ENCODE assay signal across 11 cellular contexts in the genomic region with DNA sequence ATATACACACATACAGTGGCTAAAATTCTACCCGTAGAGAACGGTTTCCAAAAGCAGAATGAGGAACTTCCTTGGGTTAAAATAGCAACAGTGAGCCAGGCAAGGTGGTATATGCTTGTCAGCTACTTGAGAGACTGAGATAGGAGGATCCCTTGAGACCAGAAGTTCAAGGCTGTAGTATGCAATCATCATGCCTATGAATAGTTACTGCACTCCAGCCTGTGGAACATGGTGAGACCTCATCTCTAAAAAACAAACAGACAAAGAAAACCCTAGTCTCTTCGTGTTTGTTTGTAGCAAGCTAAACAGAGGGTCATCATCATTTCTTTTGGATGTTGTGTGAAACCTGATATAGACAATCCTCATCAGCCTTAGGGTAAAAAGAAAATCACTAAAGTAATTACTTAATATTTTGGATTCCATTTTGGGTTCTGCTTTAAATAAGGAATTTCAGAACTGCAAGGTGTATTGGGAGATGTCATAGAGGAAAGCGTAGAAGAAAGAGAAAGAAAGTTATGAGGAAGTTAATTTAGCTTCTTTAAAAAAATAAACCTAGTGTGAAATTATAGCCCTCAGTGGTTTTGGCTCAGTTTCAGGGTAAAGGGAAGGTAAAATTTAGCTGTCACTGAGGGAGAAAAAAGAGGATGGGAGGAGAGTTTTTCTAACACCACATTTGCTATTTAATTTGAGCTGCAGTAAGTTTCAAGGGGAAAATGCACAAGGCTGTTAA. TPM values are rescaled to one million over a fixed set of nuclear protein-coding genes. Genes with fewer than 3 reads are reported as not detected.
DNase-seq lines count a peak whose midpoint lies in the region; ATAC-seq and TF ChIP-seq lines count a peak whose summit lies in the region.
"Had no signal": no experiment of that assay in that cellular context is flagged by ENCODE, and none has a peak within 500 bp of the region (broad histone marks: within the 10 kb centered on the region; RNA-seq: fewer than 3 reads in every experiment).

No MANE protein-coding gene starts in this region.

- CTCF ChIA-PET in activated naive CD4-positive, alpha-beta T cell treated with anti-CD3 and anti-CD28 coated beads for 36 hours (lab: Charles Lee) = interaction anchor here (0.7 to 2.0 kb wide), 4 partner anchors 30 to 140 kb away, joined by 3 to 5 read pairs (median 3); no protein-coding TSS in a partner anchor

- H3K9me2 ChIP-seq in DOHH2 (replicated peaks; ENCODE audit: control insufficient read depth, low read length) = no peaks in the 10 kb centered on the region

- H3K36me3 ChIP-seq in DOHH2 (ENCODE audit: control insufficient read depth, low read length) = no peaks in the 10 kb centered on the region
- H3K36me3 ChIP-seq: SJSA1 had no signal

- H3F3A ChIP-seq in DOHH2 (ENCODE audit: control insufficient read depth, insufficient read depth) = peaks cover 14% of the 10 kb centered on the region

- peak overlapping the region; percentile 65 for H3K4me3 ChIP-seq in DOHH2 (ENCODE audit: low read length)
- H3K4me3 ChIP-seq: SJSA1 had no signal

- H3K27ac Mint-ChIP-seq in activated naive CD4-positive, alpha-beta T cell treated with anti-CD3 and anti-CD28 coated beads for 36 hours = no peak overlapping the region
- H3K27ac Mint-ChIP-seq: activated naive CD8-positive, alpha-beta T cell treated with anti-CD3 and anti-CD28 coated beads, Interleukin-2, amount 10 ng/mL, durations not matched to agents 7 days and 5 days had no signal

- peaks cover 3% of the 10 kb centered on the region for H3K27me3 Mint-ChIP-seq in activated naive CD4-positive, alpha-beta T cell treated with anti-CD3 and anti-CD28 coated beads for 36 hours (ENCODE audit: low read depth)

- intact Hi-C loops in activated naive CD4-positive, alpha-beta T cell treated with anti-CD3 and anti-CD28 coated beads for 36 hours (cut with micrococcal nuclease) = no loop called here

- peaks cover 5% of the 10 kb centered on the region for H3K4me1 Mint-ChIP-seq in activated naive CD4-positive, alpha-beta T cell treated with anti-CD3 and anti-CD28 coated beads for 36 hours (ENCODE audit: low read depth)

- peaks cover 2% of the 10 kb centered on the region for H3K9me3 Mint-ChIP-seq in activated naive CD4-positive, alpha-beta T cell treated with anti-CD3 and anti-CD28 coated beads for 36 hours

- H3K27ac ChIP-seq in DOHH2 (ENCODE audit: low read depth, low read length) = peak overlapping the region; percentile 83
- H3K27ac ChIP-seq: SJSA1 had no signal

- H3K79me2 ChIP-seq in DOHH2 (ENCODE audit: control insufficient read depth, low read length) = no peaks in the 10 kb centered on the region

- no peaks in the 10 kb centered on the region for H3K9me3 ChIP-seq in DOHH2 (ENCODE audit: control insufficient read depth, insufficient read depth, low read length)
- H3K9me3 ChIP-seq: SJSA1 had no signal

- DNase-seq in RPMI8226 = peak; percentile 68
- DNase-seq in NCI-H146 (lab: John Stamatoyannopoulos, UW) = no peak
- DNase-seq in stimulated activated CD4-positive, alpha-beta T cell treated with anti-CD3 and anti-CD28 coated beads, Interleukin-2, amount 100 ng/mL, for 24 hours = no peak
- DNase-seq in activated naive CD4-positive, alpha-beta T cell treated with anti-CD3 and anti-CD28 coated beads for 36 hours = no peak
- DNase-seq in activated CD4-positive, CD25-positive, alpha-beta regulatory T cell (lab: John Stamatoyannopoulos, UW) = no peak
- DNase-seq: activated naive CD8-positive, alpha-beta T cell treated with anti-CD3 and anti-CD28 coated beads, Interleukin-2, amount 10 ng/mL, durations not matched to agents 7 days and 5 days; DMS153 had no signal

- peaks cover 58% of the 10 kb centered on the region for H3K4me1 ChIP-seq in DOHH2 (ENCODE audit: control insufficient read depth, low read length)
- H3K4me1 ChIP-seq: SJSA1 had no signal

- H4K20me1 ChIP-seq in DOHH2 (ENCODE audit: control insufficient read depth, insufficient read depth, low read depth, low read length) = no peaks in the 10 kb centered on the region

- no peak overlapping the region for H3K4me3 Mint-ChIP-seq in activated naive CD4-positive, alpha-beta T cell treated with anti-CD3 and anti-CD28 coated beads for 36 hours
- H3K4me3 Mint-ChIP-seq: activated naive CD8-positive, alpha-beta T cell treated with anti-CD3 and anti-CD28 coated beads, Interleukin-2, amount 10 ng/mL, durations not matched to agents 7 days and 5 days had no signal

- no peaks in the 10 kb centered on the region for H3K27me3 ChIP-seq in DOHH2 (ENCODE audit: control insufficient read depth, low read length)
- H3K27me3 ChIP-seq: SJSA1 had no signal

- no peaks in the 10 kb centered on the region for H3K36me3 Mint-ChIP-seq in activated naive CD4-positive, alpha-beta T cell treated with anti-CD3 and anti-CD28 coated beads for 36 hours (ENCODE audit: low read depth)

- H3K4me2 ChIP-seq in DOHH2 (ENCODE audit: low read length) = peak overlapping the region; percentile 85

- ATAC-seq in GM19455 (IDR thresholded peaks at IDR 0.05; ENCODE audit: unreplicated experiment) (peak; percentile 69), HG03135 (IDR thresholded peaks at IDR 0.05; ENCODE audit: unreplicated experiment) (peak; percentile 90)

- no peak for TF ChIP-seq CTCF in DOHH2 (IDR thresholded peaks at IDR 0.05; ENCODE audit: low read depth, low read length, poor library complexity, severe bottlenecking)

RNA-seq across cellular contexts. Expression of a gene that starts 46.5 kb away (rescaled TPM):
- 1 to 10 TPM in 1 of 2 experiments, under 1 TPM in 1; 0.77 to 1.1 TPM for total RNA-seq in activated naive CD4-positive, alpha-beta T cell treated with anti-CD3 and anti-CD28 coated beads for 36 hours
- total RNA-seq: SJSA1 had no signal

RNA-seq across cellular contexts. Expression of a gene that starts 55.5 kb away (rescaled TPM):
- total RNA-seq in activated naive CD4-positive, alpha-beta T cell treated with anti-CD3 and anti-CD28 coated beads for 36 hours = 1 to 10 TPM; 1.1 to 1.2 TPM

RNA-seq across cellular contexts. Expression of a gene that starts 55.8 kb away (rescaled TPM):
- total RNA-seq in activated naive CD4-positive, alpha-beta T cell treated with anti-CD3 and anti-CD28 coated beads for 36 hours = 1 to 10 TPM; 2.4 to 2.7 TPM
